21 cellular contexts compared by ENCODE assay signal in the genomic region with DNA sequence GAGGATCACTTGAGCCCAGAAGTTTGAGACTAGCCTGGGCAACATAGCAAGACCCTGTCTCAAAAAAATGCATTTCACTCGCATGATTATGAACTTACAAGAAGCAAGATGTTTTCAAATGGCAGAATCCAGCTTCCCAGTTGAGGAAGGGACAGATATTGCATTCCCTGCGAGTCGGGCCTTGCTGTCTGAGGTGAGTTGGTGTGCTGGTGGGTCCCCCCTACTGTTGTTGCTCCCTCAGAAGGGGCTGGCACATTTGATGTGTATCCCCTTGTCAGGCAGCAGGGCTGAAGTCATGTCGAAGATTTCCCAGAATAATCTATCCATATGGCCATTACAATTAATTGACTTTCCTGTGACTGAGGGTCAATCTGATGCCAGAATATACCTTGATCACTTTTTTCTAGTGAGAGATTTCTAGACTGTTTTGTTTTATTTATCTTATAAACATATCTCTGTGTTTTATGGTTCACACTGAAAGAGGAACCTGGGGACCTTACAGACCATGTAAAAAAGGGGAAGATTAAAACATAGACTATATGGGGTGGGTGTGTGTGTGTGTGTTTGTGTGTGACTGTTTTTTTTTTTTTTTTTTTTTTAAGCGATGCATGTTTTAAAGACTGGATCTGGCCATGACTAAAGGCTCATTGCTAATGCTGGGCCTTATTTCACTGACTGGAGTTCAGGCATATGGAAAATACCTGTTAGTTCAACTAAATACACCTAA.
"Had no signal": no experiment of that assay in that cellular context is flagged by ENCODE, and none has a peak within 500 bp of the region (broad histone marks: within the 10 kb centered on the region; RNA-seq: fewer than 3 reads in every experiment).

No MANE protein-coding gene starts in this region.

- H3K36me3 Mint-ChIP-seq: mesothelial cell of epicardium; natural killer cell; stimulated activated memory B cell treated with anti-CD40 and anti-IgM and Interleukin-4, amounts not matched to agents 10 μg/mL and 1 μg/mL and 100 μg/mL, for 72 hours had no signal

- ATAC-seq: activated CD4-positive, CD25-positive, alpha-beta regulatory T cell treated with anti-CD3 and anti-CD28 coated beads, Interleukin-2, amount 50 U/mL, for 24 hours; activated naive CD8-positive, alpha-beta T cell treated with anti-CD3 and anti-CD28 coated beads, Interleukin-2, amount 50 U/mL, for 24 hours; esophagus mucosa; natural killer cell; sciatic nerve; stimulated activated memory B cell treated with anti-CD40 and anti-IgM and Interleukin-4, amounts not matched to agents 10 μg/mL and 1 μg/mL and 100 μg/mL, for 72 hours had no signal

- H3K4me1 Mint-ChIP-seq: activated CD4-positive, alpha-beta memory T cell treated with anti-CD3 and anti-CD28 coated beads, Interleukin-2, amount 10 ng/mL, durations not matched to agents 7 days and 5 days; activated CD4-positive, alpha-beta T cell treated with anti-CD3 and anti-CD28 coated beads, Interleukin-2, amount 10 ng/mL, durations not matched to agents 24 days and 14 days; natural killer cell; stimulated activated memory B cell treated with anti-CD40 and anti-IgM and Interleukin-4, amounts not matched to agents 10 μg/mL and 1 μg/mL and 100 μg/mL, for 72 hours had no signal

- H3K27me3 Mint-ChIP-seq: activated CD4-positive, alpha-beta T cell treated with anti-CD3 and anti-CD28 coated beads, Interleukin-2, amount 10 ng/mL, durations not matched to agents 24 days and 14 days; activated naive CD8-positive, alpha-beta T cell treated with anti-CD3 and anti-CD28 coated beads, Interleukin-2, amount 50 U/mL, for 24 hours; stimulated activated memory B cell treated with anti-CD40 and anti-IgM and Interleukin-4, amounts not matched to agents 10 μg/mL and 1 μg/mL and 100 μg/mL, for 72 hours had no signal

- H3K36me3 ChIP-seq: cardiac muscle cell, left ventricle myocardium inferior, transverse colon, uterus had no signal

- H3K27ac Mint-ChIP-seq: activated CD4-positive, alpha-beta memory T cell treated with anti-CD3 and anti-CD28 coated beads, Interleukin-2, amount 10 ng/mL, durations not matched to agents 7 days and 5 days; activated CD4-positive, alpha-beta T cell treated with anti-CD3 and anti-CD28 coated beads, Interleukin-2, amount 10 ng/mL, durations not matched to agents 24 days and 14 days; activated naive CD8-positive, alpha-beta T cell treated with anti-CD3 and anti-CD28 coated beads, Interleukin-2, amount 50 U/mL, for 24 hours; mesothelial cell of epicardium; natural killer cell; stimulated activated memory B cell treated with anti-CD40 and anti-IgM and Interleukin-4, amounts not matched to agents 10 μg/mL and 1 μg/mL and 100 μg/mL, for 72 hours had no signal

- H3K4me1 ChIP-seq: transverse colon, uterus had no signal

- H3K4me3 Mint-ChIP-seq: activated CD4-positive, alpha-beta memory T cell treated with anti-CD3 and anti-CD28 coated beads, Interleukin-2, amount 10 ng/mL, durations not matched to agents 7 days and 5 days; activated CD4-positive, alpha-beta T cell treated with anti-CD3 and anti-CD28 coated beads, Interleukin-2, amount 10 ng/mL, durations not matched to agents 24 days and 14 days; activated naive CD8-positive, alpha-beta T cell treated with anti-CD3 and anti-CD28 coated beads, Interleukin-2, amount 50 U/mL, for 24 hours; mesothelial cell of epicardium; natural killer cell; stimulated activated memory B cell treated with anti-CD40 and anti-IgM and Interleukin-4, amounts not matched to agents 10 μg/mL and 1 μg/mL and 100 μg/mL, for 72 hours had no signal

- H3K27ac ChIP-seq: cardiac muscle cell, left ventricle myocardium inferior, transverse colon, uterus had no signal

- H3K9me3 ChIP-seq: left ventricle myocardium inferior, transverse colon, uterus had no signal

- DNase-seq: activated CD4-positive, alpha-beta memory T cell treated with anti-CD3 and anti-CD28 coated beads, Interleukin-2, amount 10 ng/mL, durations not matched to agents 7 days and 5 days; activated CD4-positive, alpha-beta T cell treated with anti-CD3 and anti-CD28 coated beads, Interleukin-2, amount 10 ng/mL, durations not matched to agents 24 days and 14 days; activated gamma-delta T cell; activated naive CD4-positive, alpha-beta T cell treated with anti-CD3 and anti-CD28 coated beads, Interleukin-2, amount 50 U/mL, for 16 hours; activated naive CD8-positive, alpha-beta T cell treated with anti-CD3 and anti-CD28 coated beads, Interleukin-2, amount 50 U/mL, for 24 hours; head of caudate nucleus; hypothalamus; left ventricle myocardium inferior; mammary epithelial cell; natural killer cell; stimulated activated CD4-positive, alpha-beta T cell treated with anti-CD3 and anti-CD28 coated beads, Interleukin-15, amount 100 ng/mL, for 24 hours; T-helper 9 cell; transverse colon; uterus had no signal

- H3K4me3 ChIP-seq: cardiac muscle cell, left ventricle myocardium inferior, smooth muscle cell, transverse colon, uterus had no signal

- H3K27me3 ChIP-seq: cardiac muscle cell, transverse colon, uterus had no signal

- H3K9me3 Mint-ChIP-seq: activated CD4-positive, alpha-beta memory T cell treated with anti-CD3 and anti-CD28 coated beads, Interleukin-2, amount 10 ng/mL, durations not matched to agents 7 days and 5 days; activated CD4-positive, alpha-beta T cell treated with anti-CD3 and anti-CD28 coated beads, Interleukin-2, amount 10 ng/mL, durations not matched to agents 24 days and 14 days; activated naive CD8-positive, alpha-beta T cell treated with anti-CD3 and anti-CD28 coated beads, Interleukin-2, amount 50 U/mL, for 24 hours; mesothelial cell of epicardium; natural killer cell; stimulated activated memory B cell treated with anti-CD40 and anti-IgM and Interleukin-4, amounts not matched to agents 10 μg/mL and 1 μg/mL and 100 μg/mL, for 72 hours had no signal
